ENCODE assay signal across 9 cellular contexts in genomic region chr5:39578887-39579497, GRCh38.
DNase-seq lines count a peak whose midpoint lies in the region; ATAC-seq and TF ChIP-seq lines count a peak whose summit lies in the region.
"Had no signal": no experiment of that assay in that cellular context is flagged by ENCODE, and none has a peak within 500 bp of the region (broad histone marks: within the 10 kb centered on the region; RNA-seq: fewer than 3 reads in every experiment).

No MANE protein-coding gene starts in this region.

- H3K9me3 ChIP-seq in left lung = no peaks in the 10 kb centered on the region

- no peaks in the 10 kb centered on the region for H3K27me3 ChIP-seq in H7 (ENCODE audit: control insufficient read depth, insufficient read depth, low read length)
- no peaks in the 10 kb centered on the region for H3K27me3 ChIP-seq in left lung

- DNase-seq in AG09319 (ENCODE audit: extremely low read depth, low read depth) (peak; percentile 14), H7 (peak; percentile 10), amniotic epithelial cell (ENCODE audit: low read depth) (peak; percentile 27), left lung (no peak), NCI-H1694 treated with DMSO at 0.1 percent for 48 hours (lab: John Stamatoyannopoulos, UW) (no peak), COLO829 (ENCODE audit: low spot score) (no peak)
- DNase-seq: activated CD4-positive, alpha-beta T cell treated with anti-CD3 and anti-CD28 coated beads, Interleukin-2, amount 10 ng/mL, durations not matched to agents 7 days and 5 days had no signal

- H3K4me3 ChIP-seq in H7 (ENCODE audit: insufficient read depth, low read depth, low read length) = no peak overlapping the region
- H3K4me3 ChIP-seq in left lung = no peak overlapping the region

- ATAC-seq in left lung (no peak), GM18858 (IDR thresholded peaks at IDR 0.05; ENCODE audit: unreplicated experiment) (no peak), HG03108 (IDR thresholded peaks at IDR 0.05; ENCODE audit: unreplicated experiment) (no peak)

- intact Hi-C loops in left lung (cut with DNase I) = no loop called here

- TF ChIP-seq CTCF in AG09319 (IDR thresholded peaks at IDR 0.05; ENCODE audit: low read depth, low read length) (peak; percentile 45), left lung (IDR thresholded peaks at IDR 0.05) (peak; percentile 45 to 76)

- H3K4me1 ChIP-seq in left lung = peaks cover 0 to 11% of the 10 kb centered on the region in 2 donors

- H3K27ac ChIP-seq in left lung = no peak overlapping the region

- H3K36me3 ChIP-seq in H7 (replicated peaks; ENCODE audit: control insufficient read depth, insufficient read depth, low read length) (no peaks in the 10 kb centered on the region), left lung (no peaks in the 10 kb centered on the region)

Comparison
In these comparisons a context has a peak if more than half of its experiments do, and no peak if none do; other contexts are left out.
1. DNase-seq: peak in AG09319 (single experiment), H7 (single experiment) and amniotic epithelial cell (single experiment); none in left lung (0 of 2), NCI-H1694 treated with DMSO at 0.1 percent for 48 hours (single experiment) and COLO829 (single experiment).